In the genomic region with DNA sequence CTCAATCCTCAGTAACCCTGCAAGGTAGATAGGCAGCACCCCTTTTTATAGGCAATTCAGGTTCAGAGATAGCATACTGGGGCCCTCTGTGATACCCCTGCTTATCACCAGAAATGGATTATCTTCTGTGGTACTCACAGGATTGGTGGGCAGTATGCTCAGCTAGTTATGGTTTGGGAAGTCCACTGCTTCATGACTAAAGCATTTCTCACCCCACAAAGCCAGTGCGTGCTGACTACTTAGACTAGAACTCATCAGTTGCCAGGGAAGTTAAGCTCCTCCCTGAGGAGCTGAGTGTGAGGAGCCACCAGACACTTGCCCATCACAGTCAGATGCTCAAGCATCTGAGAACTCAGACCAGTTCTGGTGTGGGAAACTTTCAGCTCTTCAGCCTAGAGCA, we compare ENCODE assay signal across 9 cellular contexts.
DNase-seq lines count a peak whose midpoint lies in the region; ATAC-seq, FAIRE-seq and TF ChIP-seq lines count a peak whose summit lies in the region.
"Had no signal": no experiment of that assay in that cellular context is flagged by ENCODE, and none has a peak within 500 bp of the region (broad histone marks: within the 10 kb centered on the region; RNA-seq: fewer than 3 reads in every experiment).

No MANE protein-coding gene starts in this region.

- CTCF ChIA-PET in A549 (lab: Yijun Ruan, JAX), result interaction anchor here (1.4 kb wide), 1 partner anchor 26 kb away, joined by 3 read pairs; no protein-coding TSS in a partner anchor

- no CpG with 5 or more reads among the region's 1 CpG for WGBS in A549 (ENCODE audit: missing lambda C conversion rate)

- no peak for FAIRE-seq in A549 (lab: Jason Lieb, UNC)

- no peak for TF ChIP-seq EP300 in A549 (IDR thresholded peaks at IDR 0.05)

- TF ChIP-seq RAD21 in A549 (conservative IDR thresholded peaks at IDR 0.05 in 1 of 2, IDR thresholded peaks at IDR 0.05 in 1 of 2), result no peak

- no peaks in the 10 kb centered on the region for H3K4me1 ChIP-seq in A549
- H3K4me1 ChIP-seq: parathyroid adenoma had no signal

- no peak overlapping the region for H3K4me2 ChIP-seq in A549

- no peak overlapping the region for H3K4me3 ChIP-seq in A549
- H3K4me3 ChIP-seq in fibroblast of pulmonary artery (replicated peaks; ENCODE audit: low read depth, low read length), result no peak overlapping the region

- TF ChIP-seq CTCF in A549 (IDR thresholded peaks at IDR 0.05), result no peak
- TF ChIP-seq CTCF in GM13977 (IDR thresholded peaks at IDR 0.05; ENCODE audit: extremely low read depth, insufficient read depth, missing control alignments), result no peak
- no peak for TF ChIP-seq CTCF in fibroblast of pulmonary artery (IDR thresholded peaks at IDR 0.05; ENCODE audit: low read length, missing control alignments)

- POLR2A ChIA-PET in A549 (lab: Yijun Ruan, JAX), result no interaction called here

- no peaks in the 10 kb centered on the region for H3K9me3 ChIP-seq in A549

- in situ Hi-C loops in GM13977 (cut with MboI; ENCODE audit: low pct_unique_long_range_greater_than_20kb, low sequenced_read_pairs, unreplicated experiment), result no loop called here

- peak in 1 of 2 experiments; percentile 12 for DNase-seq in A549 (ENCODE audit: low read depth in 1 of 2, low spot score in 1 of 2)
- DNase-seq in GM13977 (ENCODE audit: low spot score), result peak; percentile 31
- DNase-seq in OCI-M1 (lab: John Stamatoyannopoulos, UW), result peak; percentile 42
- peak; percentile 48 for DNase-seq in fibroblast of pulmonary artery (ENCODE audit: low read depth)
- DNase-seq in activated CD4-positive, alpha-beta T cell treated with anti-CD3 and anti-CD28 coated beads for 4 hours, result no peak
- DNase-seq in activated CD4-positive, alpha-beta T cell treated with anti-CD3 and anti-CD28 coated beads for 48 hours, result no peak
- no peak for DNase-seq in T-helper 1 cell

- TF ChIP-seq POLR2A in A549 (IDR thresholded peaks at IDR 0.05; ENCODE audit: low read length) (no peak), GM18505 (IDR thresholded peaks at IDR 0.05; ENCODE audit: borderline replicate concordance, extremely low read depth, insufficient read depth, insufficient read length) (no peak)

- ATAC-seq in A549 (peak; percentile 54 to 64; a peak in 5 of 6 replicates), GM18505 (IDR thresholded peaks at IDR 0.05; ENCODE audit: unreplicated experiment) (no peak)

- H3K27ac ChIP-seq in A549, result no peak overlapping the region
- H3K27ac ChIP-seq: parathyroid adenoma had no signal

TF ChIP-seq in A549, 52 proteins besides CTCF, POLR2A, EP300 and RAD21:
- TF ChIP-seq RFX5 (IDR thresholded peaks at IDR 0.05), result peak; percentile 80
- no peak for TF ChIP-seq KDM5A (IDR thresholded peaks at IDR 0.05)

Comparison
In these comparisons a context has a peak if more than half of its experiments do, and no peak if none do; other contexts are left out.
1. DNase-seq: peak in GM13977 (single experiment), OCI-M1 (single experiment) and fibroblast of pulmonary artery (single experiment); none in activated CD4-positive, alpha-beta T cell treated with anti-CD3 and anti-CD28 coated beads for 4 hours (0 of 2), activated CD4-positive, alpha-beta T cell treated with anti-CD3 and anti-CD28 coated beads for 48 hours (single experiment) and T-helper 1 cell (0 of 5).